Comparison of ENCODE assay signal across 34 cellular contexts in genomic region chr3:148066787-148067186, GRCh38.
DNase-seq lines count a peak whose midpoint lies in the region; ATAC-seq and TF ChIP-seq lines count a peak whose summit lies in the region.
"Had no signal": no experiment of that assay in that cellular context is flagged by ENCODE, and none has a peak within 500 bp of the region (broad histone marks: within the 10 kb centered on the region; RNA-seq: fewer than 3 reads in every experiment).

No MANE protein-coding gene starts in this region.

- H3K36me3 Mint-ChIP-seq in HFFc6 (ENCODE audit: low read depth) (no peaks in the 10 kb centered on the region), chondrocyte (ENCODE audit: low read depth) (no peaks in the 10 kb centered on the region)
- H3K36me3 Mint-ChIP-seq: CD14-positive monocyte; natural killer cell treated with Interleukin-12 subunit alpha and Interleukin-12 subunit beta and Interleukin-15 and Interleukin-18, amount 100 ng/mL, for 72 hours had no signal

- no peaks in the 10 kb centered on the region for H3K4me1 Mint-ChIP-seq in HFFc6 (ENCODE audit: low read depth)
- H3K4me1 Mint-ChIP-seq in chondrocyte (ENCODE audit: low read depth) = peaks cover 7% of the 10 kb centered on the region
- H3K4me1 Mint-ChIP-seq: CD14-positive monocyte had no signal

- no peak for ATAC-seq in HG02852 (IDR thresholded peaks at IDR 0.05; ENCODE audit: unreplicated experiment)
- no peak for ATAC-seq in HG03280 (IDR thresholded peaks at IDR 0.05; ENCODE audit: unreplicated experiment)
- ATAC-seq: mucosa of descending colon; natural killer cell treated with Interleukin-12 subunit alpha and Interleukin-12 subunit beta and Interleukin-15 and Interleukin-18, amount 100 ng/mL, for 72 hours; right cardiac atrium had no signal

- no peak for TF ChIP-seq CTCF in HFFc6 (IDR thresholded peaks at IDR 0.05)
- no peak for TF ChIP-seq CTCF in chondrocyte (IDR thresholded peaks at IDR 0.05)

- no peak overlapping the region for H3K4me3 ChIP-seq in effector memory CD4-positive, alpha-beta T cell (ENCODE audit: insufficient read depth, low read depth, low read length, poor library complexity, severe bottlenecking)
- H3K4me3 ChIP-seq: esophagus squamous epithelium, hepatocyte, lung, mucosa of descending colon, tibial artery had no signal

- DNase-seq in HFFc6 = no peak
- DNase-seq in chondrocyte (ENCODE audit: low spot score) = no peak
- peak; percentile 38 for DNase-seq in myocyte (ENCODE audit: low read depth)
- DNase-seq in effector memory CD4-positive, alpha-beta T cell = no peak
- DNase-seq in HUDEP-2 (lab: John Stamatoyannopoulos, UW; ENCODE audit: unreplicated experiment in 76 of 76) = no peak
- DNase-seq: activated CD4-positive, alpha-beta T cell treated with anti-CD3 and anti-CD28 coated beads for 48 hours; activated CD8-positive, alpha-beta memory T cell treated with anti-CD3 and anti-CD28 coated beads for 24 hours; activated naive CD4-positive, alpha-beta T cell treated with anti-CD3 and anti-CD28 coated beads, Interleukin-2, amount 50 U/mL, for 16 hours; activated T-cell treated with anti-CD3 and anti-CD28 coated beads for 4 hours; DMS79; esophagus squamous epithelium; GF-D8; Kasumi-1; mucosa of descending colon; MV-4-11; NCI-H1436; NCI-H345; posterior cingulate gyrus; right cardiac atrium; SHP77 treated with DMSO at 0.1 percent for 48 hours; stimulated activated CD4-positive, alpha-beta T cell treated with anti-CD3 and anti-CD28 coated beads, Interleukin-12 subunit alpha, Interleukin-12 subunit beta, amount 100 ng/mL, for 4 hours; stimulated activated CD4-positive, alpha-beta T cell treated with anti-CD3 and anti-CD28 coated beads, Interleukin-2, amount 100 ng/mL, for 48 hours; SW 1271; T1000; tibial artery; WERI-Rb-1 had no signal

- H3K27ac Mint-ChIP-seq in HFFc6 = peak overlapping the region; percentile 16; the same call in 1 of the 2 replicates
- H3K27ac Mint-ChIP-seq in chondrocyte (ENCODE audit: unreplicated experiment) = peak overlapping the region; percentile 76
- H3K27ac Mint-ChIP-seq: activated T-helper 2 cell treated with anti-CD3 and anti-CD28 coated beads, Interferon-gamma antibody, Interleukin-2, Interleukin-4, amounts not matched to agents 10 μg/mL and 5 μg/mL and 100 μg/mL, durations not matched to agents 14 hours and 24 hours and 36 hours; CD14-positive monocyte; dendritic cell treated with granulocyte-macrophage colony-stimulating factor and Interleukin-4, amounts not matched to agents 40 ng/mL and 50 ng/mL, for 4 days; natural killer cell treated with Interleukin-12 subunit alpha and Interleukin-12 subunit beta and Interleukin-15 and Interleukin-18, amount 100 ng/mL, for 72 hours had no signal

- H3K4me1 ChIP-seq in effector memory CD4-positive, alpha-beta T cell (ENCODE audit: control insufficient read depth, insufficient read depth, low read length, poor library complexity, severe bottlenecking) = no peaks in the 10 kb centered on the region
- H3K4me1 ChIP-seq: esophagus squamous epithelium had no signal

- H3K4me3 Mint-ChIP-seq in HFFc6 (peak overlapping the region; percentile 49; the same call in 1 of the 2 replicates), chondrocyte (ENCODE audit: unreplicated experiment) (no peak overlapping the region)
- H3K4me3 Mint-ChIP-seq: CD14-positive monocyte; dendritic cell treated with granulocyte-macrophage colony-stimulating factor and Interleukin-4, amounts not matched to agents 40 ng/mL and 50 ng/mL, for 4 days; natural killer cell treated with Interleukin-12 subunit alpha and Interleukin-12 subunit beta and Interleukin-15 and Interleukin-18, amount 100 ng/mL, for 72 hours had no signal

- no peaks in the 10 kb centered on the region for H3K9me3 ChIP-seq in effector memory CD4-positive, alpha-beta T cell (ENCODE audit: control insufficient read depth, low read length)
- H3K9me3 ChIP-seq: esophagus squamous epithelium, mucosa of descending colon, tibial artery had no signal

- no peaks in the 10 kb centered on the region for H3K36me3 ChIP-seq in effector memory CD4-positive, alpha-beta T cell (ENCODE audit: control insufficient read depth, insufficient read depth, low read length)
- H3K36me3 ChIP-seq: esophagus squamous epithelium, tibial artery, WERI-Rb-1 had no signal

- H3K27me3 ChIP-seq in effector memory CD4-positive, alpha-beta T cell (replicated peaks; ENCODE audit: control insufficient read depth, insufficient read depth, low read length, poor library complexity, severe bottlenecking) = no peaks in the 10 kb centered on the region
- H3K27me3 ChIP-seq: esophagus squamous epithelium, hepatocyte, tibial artery had no signal

- H3K9me3 Mint-ChIP-seq in HFFc6 = no peaks in the 10 kb centered on the region
- no peaks in the 10 kb centered on the region for H3K9me3 Mint-ChIP-seq in chondrocyte (ENCODE audit: low read depth)
- H3K9me3 Mint-ChIP-seq: activated T-helper 2 cell treated with anti-CD3 and anti-CD28 coated beads, Interferon-gamma antibody, Interleukin-2, Interleukin-4, amounts not matched to agents 10 μg/mL and 5 μg/mL and 100 μg/mL, durations not matched to agents 14 hours and 24 hours and 36 hours; dendritic cell treated with granulocyte-macrophage colony-stimulating factor and Interleukin-4, amounts not matched to agents 40 ng/mL and 50 ng/mL, for 4 days had no signal

- no peak overlapping the region for H3K27ac ChIP-seq in effector memory CD4-positive, alpha-beta T cell (ENCODE audit: insufficient read depth, low read length, poor library complexity, severe bottlenecking)
- H3K27ac ChIP-seq: esophagus squamous epithelium, hepatocyte, tibial artery, WERI-Rb-1 had no signal

- H3K27me3 Mint-ChIP-seq in HFFc6 (ENCODE audit: insufficient read depth) (no peaks in the 10 kb centered on the region), chondrocyte (ENCODE audit: low read depth) (no peaks in the 10 kb centered on the region)
- H3K27me3 Mint-ChIP-seq: dendritic cell treated with granulocyte-macrophage colony-stimulating factor and Interleukin-4, amounts not matched to agents 40 ng/mL and 50 ng/mL, for 4 days; natural killer cell treated with Interleukin-12 subunit alpha and Interleukin-12 subunit beta and Interleukin-15 and Interleukin-18, amount 100 ng/mL, for 72 hours had no signal
